9 cellular contexts compared by ENCODE assay signal in the genomic region with DNA sequence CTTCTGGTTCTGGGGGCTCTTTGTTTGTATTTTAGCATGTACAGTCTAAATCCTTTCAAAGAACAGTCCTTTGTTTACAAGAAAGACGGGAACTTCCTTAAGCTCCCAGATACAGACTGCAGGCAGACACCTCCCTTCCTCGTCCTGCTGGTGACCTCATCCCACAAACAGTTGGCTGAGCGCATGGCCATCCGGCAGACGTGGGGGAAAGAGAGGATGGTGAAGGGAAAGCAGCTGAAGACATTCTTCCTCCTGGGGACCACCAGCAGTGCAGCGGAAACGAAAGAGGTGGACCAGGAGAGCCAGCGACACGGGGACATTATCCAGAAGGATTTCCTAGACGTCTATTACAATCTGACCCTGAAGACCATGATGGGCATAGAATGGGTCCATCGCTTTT. TPM values are rescaled to one million over a fixed set of nuclear protein-coding genes. Genes with fewer than 3 reads are reported as not detected.
DNase-seq lines count a peak whose midpoint lies in the region; ATAC-seq, FAIRE-seq and TF ChIP-seq lines count a peak whose summit lies in the region.
"Had no signal": no experiment of that assay in that cellular context is flagged by ENCODE, and none has a peak within 500 bp of the region (broad histone marks: within the 10 kb centered on the region; RNA-seq: fewer than 3 reads in every experiment).

No MANE protein-coding gene starts in this region.

- no peak overlapping the region for H3K27ac Mint-ChIP-seq in naive thymus-derived CD8-positive, alpha-beta T cell
- H3K27ac Mint-ChIP-seq: CD4-positive, CD25-positive, alpha-beta regulatory T cell had no signal

- ATAC-seq in left lung (peak; percentile 81), GM21528 (IDR thresholded peaks at IDR 0.05; ENCODE audit: low FRiP score, unreplicated experiment) (no peak), HG02981 (IDR thresholded peaks at IDR 0.05; ENCODE audit: unreplicated experiment) (no peak)
- no peak for ATAC-seq in naive thymus-derived CD8-positive, alpha-beta T cell

- no peaks in the 10 kb centered on the region for H3K9me3 ChIP-seq in left lung

- H3K27me3 ChIP-seq in bronchial epithelial cell (ENCODE audit: control insufficient read depth, insufficient read depth, low read length) (no peaks in the 10 kb centered on the region), left lung (peaks cover 0 to 15% of the 10 kb centered on the region in 2 donors)

- H3K27me3 Mint-ChIP-seq in naive thymus-derived CD8-positive, alpha-beta T cell, result peaks cover 0 to 49% (median 11%) of the 10 kb centered on the region in 5 donors

- H3K4me3 Mint-ChIP-seq in naive thymus-derived CD8-positive, alpha-beta T cell, result no peak overlapping the region
- H3K4me3 Mint-ChIP-seq: CD4-positive, CD25-positive, alpha-beta regulatory T cell had no signal

- intact Hi-C loops in left lung (cut with DNase I), result no loop called here

- TF ChIP-seq CTCF in bronchial epithelial cell (IDR thresholded peaks at IDR 0.05; ENCODE audit: insufficient read depth, low read length, severe bottlenecking) (no peak), left lung (IDR thresholded peaks at IDR 0.05) (no peak)

- POLR2A ChIA-PET in naive thymus-derived CD8-positive, alpha-beta T cell (lab: Charles Lee), result no interaction called here

- peaks cover 0 to 6% of the 10 kb centered on the region in 2 donors for H3K4me1 ChIP-seq in left lung

- peaks cover 0 to 4% (median 0%) of the 10 kb centered on the region in 9 donors for H3K9me3 Mint-ChIP-seq in naive thymus-derived CD8-positive, alpha-beta T cell

- no peak overlapping the region for H3K4me3 ChIP-seq in bronchial epithelial cell (ENCODE audit: low read depth, low read length)
- no peak overlapping the region for H3K4me3 ChIP-seq in left lung

- peak overlapping the region in 1 of 2 donors; percentile 37 for H3K27ac ChIP-seq in left lung

- no peaks in the 10 kb centered on the region for H3K36me3 ChIP-seq in bronchial epithelial cell (ENCODE audit: control insufficient read depth, insufficient read depth, low read length)
- no peaks in the 10 kb centered on the region for H3K36me3 ChIP-seq in left lung

- peaks cover 0 to 4% (median 0%) of the 10 kb centered on the region in 4 donors for H3K4me1 Mint-ChIP-seq in naive thymus-derived CD8-positive, alpha-beta T cell

- FAIRE-seq in bronchial epithelial cell (lab: Jason Lieb, UNC), result peak; percentile 13

- H3K36me3 Mint-ChIP-seq in naive thymus-derived CD8-positive, alpha-beta T cell, result no peaks in the 10 kb centered on the region
- H3K36me3 Mint-ChIP-seq: CD4-positive, CD25-positive, alpha-beta regulatory T cell had no signal

- DNase-seq in 8988T, result peak; percentile 69
- peak; percentile 50 for DNase-seq in HK-2 (ENCODE audit: unreplicated experiment)
- DNase-seq in bronchial epithelial cell (ENCODE audit: low read depth), result peak; percentile 66
- DNase-seq in left lung, result no peak
- DNase-seq in naive thymus-derived CD8-positive, alpha-beta T cell, result no peak
- DNase-seq in NOMO-1 treated with DMSO at 0.1 percent for 48 hours (lab: John Stamatoyannopoulos, UW; ENCODE audit: unreplicated experiment), result no peak
- DNase-seq: CD4-positive, CD25-positive, alpha-beta regulatory T cell had no signal

RNA-seq across cellular contexts. Expression of a gene that starts 47.9 kb away (rescaled TPM):
- under 0.01 and 0.90 TPM in 2 replicates for total RNA-seq in bronchial epithelial cell
- total RNA-seq in left lung, result under 1 TPM; 0.03 to 0.13 TPM
- not detected for total RNA-seq in naive thymus-derived CD8-positive, alpha-beta T cell
- not detected for polyA plus RNA-seq in naive thymus-derived CD8-positive, alpha-beta T cell
- total RNA-seq: CD4-positive, CD25-positive, alpha-beta regulatory T cell had no signal
- polyA plus RNA-seq: CD4-positive, CD25-positive, alpha-beta regulatory T cell had no signal

Comparison
In these comparisons a context has a peak if more than half of its experiments do, and no peak if none do; other contexts are left out.
1. DNase-seq: peak in 8988T (single experiment), HK-2 (single experiment) and bronchial epithelial cell (single experiment); none in left lung (0 of 2), naive thymus-derived CD8-positive, alpha-beta T cell (0 of 10) and NOMO-1 treated with DMSO at 0.1 percent for 48 hours (single experiment).